ENCODE assay signal across 15 cellular contexts in genomic region chr7:127844165-127844564, GRCh38.
A peak's percentile ranks its signal among the peaks of the same experiment; 100 is the strongest.
DNase-seq lines count a peak whose midpoint lies in the region; ATAC-seq and TF ChIP-seq lines count a peak whose summit lies in the region.
"Had no signal": no experiment of that assay in that cellular context is flagged by ENCODE, and none has a peak within 500 bp of the region (broad histone marks: within the 10 kb centered on the region; RNA-seq: fewer than 3 reads in every experiment).

No MANE protein-coding gene starts in this region.

- TF ChIP-seq CTCF in sigmoid colon (IDR thresholded peaks at IDR 0.05), result no peak

- TF ChIP-seq EP300 in sigmoid colon (IDR thresholded peaks at IDR 0.05), result no peak

- ATAC-seq in left colon, result peak; percentile 1
- ATAC-seq: activated CD8-positive, alpha-beta T cell treated with anti-CD3 and anti-CD28 coated beads, Interleukin-2, amount 10 ng/mL, durations not matched to agents 7 days and 5 days; activated T-helper 17 cell treated with anti-CD3 and anti-CD28 coated beads, Interleukin-2, amount 50 U/mL, for 72 hours had no signal

- DNase-seq in NCI-H2029 treated with DMSO at 0.1 percent for 48 hours (lab: John Stamatoyannopoulos, UW) (peak; percentile 80), astrocyte of the hippocampus (ENCODE audit: low read depth, low spot score) (peak; percentile 15), left colon (no peak), sigmoid colon (no peak), 8988T (no peak)
- DNase-seq in activated effector memory CD4-positive, alpha-beta T cell treated with anti-CD3 and anti-CD28 coated beads, Interleukin-2, amount 50 U/mL, for 16 hours, result no peak
- DNase-seq in activated CD8-positive, alpha-beta memory T cell treated with anti-CD3 and anti-CD28 coated beads for 24 hours, result no peak
- no peak for DNase-seq in effector CD8-positive, alpha-beta T cell (lab: John Stamatoyannopoulos, UW)
- DNase-seq: activated CD8-positive, alpha-beta T cell treated with anti-CD3 and anti-CD28 coated beads, Interleukin-2, amount 10 ng/mL, durations not matched to agents 7 days and 5 days; mesendoderm; stimulated activated naive CD4-positive, alpha-beta T cell had no signal

- WGBS in sigmoid colon, 2 donors, result 85 to 91% methylated on average over 2 of the region's 2 CpGs

- no peaks in the 10 kb centered on the region for H3K27me3 ChIP-seq in sigmoid colon
- H3K27me3 ChIP-seq: BLaER1, colonic mucosa, upper lobe of left lung had no signal

- H3K4me1 ChIP-seq in sigmoid colon, result peaks cover 0 to 29% (median 23%) of the 10 kb centered on the region in 4 donors

- H3K27ac ChIP-seq in sigmoid colon, result peak overlapping the region in 3 of 4 donors; percentile 24 to 72 (median 61)
- H3K27ac ChIP-seq: BLaER1, colonic mucosa had no signal

- no peak for TF ChIP-seq POLR2A in sigmoid colon (IDR thresholded peaks at IDR 0.05)

- intact Hi-C loops in left colon (cut with DNase I, micrococcal nuclease), result no loop called here
- intact Hi-C loops in sigmoid colon (cut with DNase I), result no loop called here

- H3K9me3 ChIP-seq in sigmoid colon, result no peaks in the 10 kb centered on the region
- H3K9me3 ChIP-seq: BLaER1, colonic mucosa, upper lobe of left lung had no signal

- H3K36me3 ChIP-seq in sigmoid colon, result no peaks in the 10 kb centered on the region
- H3K36me3 ChIP-seq: colonic mucosa, upper lobe of left lung had no signal

- no peak overlapping the region for H3K4me3 ChIP-seq in sigmoid colon
- H3K4me3 ChIP-seq: BLaER1, colonic mucosa, upper lobe of left lung had no signal

Comparison
In these comparisons a context has a peak if more than half of its experiments do, and no peak if none do; other contexts are left out.
1. DNase-seq: peak in NCI-H2029 treated with DMSO at 0.1 percent for 48 hours (single experiment) and astrocyte of the hippocampus (single experiment); none in left colon (0 of 2), sigmoid colon (single experiment), activated effector memory CD4-positive, alpha-beta T cell treated with anti-CD3 and anti-CD28 coated beads, Interleukin-2, amount 50 U/mL, for 16 hours (single experiment), 8988T (single experiment), activated CD8-positive, alpha-beta memory T cell treated with anti-CD3 and anti-CD28 coated beads for 24 hours (single experiment) and effector CD8-positive, alpha-beta T cell (single experiment).